ENCODE assay signal across 1 cellular context in the genomic region with DNA sequence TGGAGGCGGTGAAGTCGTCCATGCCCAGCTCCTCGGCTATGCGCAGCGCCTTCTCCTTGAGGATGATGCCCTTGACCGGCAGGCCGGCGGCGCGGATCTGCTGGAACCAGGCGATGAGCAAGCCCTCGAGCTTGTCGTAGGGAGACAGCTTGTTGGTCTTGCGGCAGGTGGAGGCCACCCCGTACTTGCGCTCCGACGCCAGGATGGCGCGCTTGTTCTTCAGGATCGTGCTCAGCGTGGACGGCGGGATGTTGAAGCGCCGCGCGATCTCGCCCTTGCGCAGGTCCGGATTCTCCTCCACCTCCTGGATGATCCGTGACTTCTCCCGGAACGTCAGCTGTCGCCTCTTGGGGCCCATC.
A peak's percentile ranks its signal among the peaks of the same experiment; 100 is the strongest.
TF ChIP-seq lines count a peak whose summit lies in the region.

No MANE protein-coding gene starts in this region.

TF ChIP-seq in IMR-90, 13 proteins besides CTCF, POLR2A, EP300 and RAD21:
- TF ChIP-seq SMC3 (IDR thresholded peaks at IDR 0.05; ENCODE audit: low read depth, low read length), result no peak
- TF ChIP-seq, protein P1, sequence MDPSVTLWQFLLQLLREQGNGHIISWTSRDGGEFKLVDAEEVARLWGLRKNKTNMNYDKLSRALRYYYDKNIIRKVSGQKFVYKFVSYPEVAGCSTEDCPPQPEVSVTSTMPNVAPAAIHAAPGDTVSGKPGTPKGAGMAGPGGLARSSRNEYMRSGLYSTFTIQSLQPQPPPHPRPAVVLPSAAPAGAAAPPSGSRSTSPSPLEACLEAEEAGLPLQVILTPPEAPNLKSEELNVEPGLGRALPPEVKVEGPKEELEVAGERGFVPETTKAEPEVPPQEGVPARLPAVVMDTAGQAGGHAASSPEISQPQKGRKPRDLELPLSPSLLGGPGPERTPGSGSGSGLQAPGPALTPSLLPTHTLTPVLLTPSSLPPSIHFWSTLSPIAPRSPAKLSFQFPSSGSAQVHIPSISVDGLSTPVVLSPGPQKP (IDR thresholded peaks at IDR 0.05; ENCODE audit: borderline replicate concordance, low read depth, low read length), result no peak
- TF ChIP-seq, protein P2, sequence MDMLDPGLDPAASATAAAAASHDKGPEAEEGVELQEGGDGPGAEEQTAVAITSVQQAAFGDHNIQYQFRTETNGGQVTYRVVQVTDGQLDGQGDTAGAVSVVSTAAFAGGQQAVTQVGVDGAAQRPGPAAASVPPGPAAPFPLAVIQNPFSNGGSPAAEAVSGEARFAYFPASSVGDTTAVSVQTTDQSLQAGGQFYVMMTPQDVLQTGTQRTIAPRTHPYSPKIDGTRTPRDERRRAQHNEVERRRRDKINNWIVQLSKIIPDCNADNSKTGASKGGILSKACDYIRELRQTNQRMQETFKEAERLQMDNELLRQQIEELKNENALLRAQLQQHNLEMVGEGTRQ (IDR thresholded peaks at IDR 0.05; ENCODE audit: low read depth, low read length), result no peak; the same call in 1 of the 2 replicates
- no peak for TF ChIP-seq RFX5 (IDR thresholded peaks at IDR 0.05; ENCODE audit: low read depth, low read length)
- no peak for TF ChIP-seq CEBPB (IDR thresholded peaks at IDR 0.05; ENCODE audit: low read depth, low read length)
- no peak for TF ChIP-seq CHD1 (IDR thresholded peaks at IDR 0.05; ENCODE audit: low read depth, low read length)
- TF ChIP-seq MXI1 (IDR thresholded peaks at IDR 0.05; ENCODE audit: borderline replicate concordance, low read depth, low read length), result peak; percentile 31; the same call in 1 of the 2 replicates
- no peak for TF ChIP-seq NFE2L2 (IDR thresholded peaks at IDR 0.05; ENCODE audit: low read depth, low read length)
